ENCODE assay signal across 11 cellular contexts in the genomic region with DNA sequence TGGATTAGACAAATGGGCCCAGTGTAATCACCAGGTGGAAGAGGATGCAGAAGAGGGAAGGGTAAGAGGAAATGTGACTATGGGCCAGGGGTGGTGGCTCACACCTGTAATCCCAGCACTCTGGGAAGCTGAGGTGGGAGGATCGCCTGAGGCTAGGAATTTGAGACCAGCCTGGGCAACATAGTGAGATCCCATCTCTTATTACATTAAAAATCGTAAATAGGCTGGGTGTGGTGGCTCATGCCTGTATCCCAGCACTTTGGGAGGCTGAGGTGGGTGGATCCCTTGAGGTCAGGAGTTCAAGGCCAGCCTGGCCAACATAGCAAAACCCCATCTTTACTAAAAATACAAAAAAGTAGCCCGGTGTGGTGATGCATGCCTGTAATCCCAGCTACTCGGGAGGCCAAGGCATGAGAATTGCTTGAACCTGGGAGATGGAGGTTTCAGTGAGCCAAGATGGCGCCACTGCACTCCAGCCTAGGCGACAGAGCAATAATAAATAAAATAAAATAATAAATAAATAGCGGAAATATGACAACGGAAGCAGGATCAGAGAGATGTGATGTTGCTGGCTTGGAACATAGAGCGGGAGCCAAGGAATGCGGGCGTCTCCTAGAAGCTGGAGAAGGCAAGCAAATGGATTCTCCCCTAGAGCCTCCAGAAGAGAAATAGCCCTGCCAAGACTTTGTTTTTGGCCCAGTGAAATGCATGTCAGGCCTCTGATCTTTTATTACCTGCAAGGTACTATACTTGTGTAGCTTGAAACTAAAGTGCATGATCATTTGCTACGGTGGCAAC. TPM values are rescaled to one million over a fixed set of nuclear protein-coding genes. Genes with fewer than 3 reads are reported as not detected.
DNase-seq lines count a peak whose midpoint lies in the region; ATAC-seq, FAIRE-seq and TF ChIP-seq lines count a peak whose summit lies in the region.
"Not testable (repeated sequence)": the region's sequence is repeated elsewhere in the genome, so short reads cannot be mapped to it uniquely, and the experiment has no call there.
"Had no signal": no experiment of that assay in that cellular context is flagged by ENCODE, and none has a peak within 500 bp of the region (broad histone marks: within the 10 kb centered on the region; RNA-seq: fewer than 3 reads in every experiment).

No MANE protein-coding gene starts in this region.

- not testable (repeated sequence) for H3K4me2 ChIP-seq in K562 (ENCODE audit: insufficient read depth, low read length)

- not testable (repeated sequence) for ATAC-seq in K562; Right ventricle myocardium superior (ENCODE audit: poor library complexity)

- 1% methylated on average over 12 of the region's 12 CpGs for WGBS in K562 (ENCODE audit: insufficient coverage, low coverage, missing lambda C conversion rate)
- 68 to 78% methylated on average over 11 of the region's 12 CpGs for WGBS in esophagus squamous epithelium, 2 donors
- 59 to 78% methylated on average over 12 of the region's 12 CpGs for WGBS in testis, 2 donors

- not testable (repeated sequence) for TF ChIP-seq POLR2A in K562 (conservative IDR thresholded peaks at IDR 0.05); esophagus squamous epithelium (IDR thresholded peaks at IDR 0.05); testis (IDR thresholded peaks at IDR 0.05)

- H3K9ac ChIP-seq in K562 (ENCODE audit: insufficient read depth in 1 of 2, low read depth in 2 of 2, low read length in 2 of 2); muscle layer of colon (ENCODE audit: low read length); rectal smooth muscle tissue (ENCODE audit: low read length): not testable (repeated sequence)

- POLR2A ChIA-PET in K562 (lab: Yijun Ruan, JAX): interaction anchor here (0.6 kb wide), 1 partner anchor 141 kb away, joined by 4 read pairs; no protein-coding TSS in a partner anchor

- H3K27ac ChIP-seq in K562 (ENCODE audit: extremely low read depth, low read depth, low read length): not testable (repeated sequence)
- peak overlapping the region in 3 of 4 donors; percentile 49 to 88 (median 85) for H3K27ac ChIP-seq in esophagus squamous epithelium
- peak overlapping the region; percentile 56 for H3K27ac ChIP-seq in muscle layer of colon (ENCODE audit: low read depth, low read length)
- H3K27ac ChIP-seq in rectal smooth muscle tissue (ENCODE audit: low read depth, low read length): peak overlapping the region; percentile 70
- peak overlapping the region in 1 of 2 donors; percentile 92 for H3K27ac ChIP-seq in testis

- H3K36me3 ChIP-seq in K562 (ENCODE audit: control insufficient read depth, insufficient read depth, low read length); esophagus squamous epithelium; muscle layer of colon (ENCODE audit: insufficient read depth, low read length); rectal smooth muscle tissue (ENCODE audit: control insufficient read depth, insufficient read depth, low read length); testis (ENCODE audit: low read depth, missing control alignments): not testable (repeated sequence)

- H3K9me3 ChIP-seq in K562 (replicated peaks; ENCODE audit: control insufficient read depth, insufficient read depth, low read depth, low read length): peaks cover 11% of the 10 kb centered on the region
- peaks cover 0 to 18% (median 0%) of the 10 kb centered on the region in 3 donors for H3K9me3 ChIP-seq in esophagus squamous epithelium
- not testable (repeated sequence) for H3K9me3 ChIP-seq in muscle layer of colon (ENCODE audit: low read length); testis

- H3K4me1 ChIP-seq in K562 (replicated peaks in 1 of 2; ENCODE audit: control insufficient read depth in 2 of 2, insufficient read depth in 2 of 2, low read length in 2 of 2); muscle layer of colon (ENCODE audit: insufficient read depth, low read length): not testable (repeated sequence)
- H3K4me1 ChIP-seq in esophagus squamous epithelium (peaks cover 0 to 32% (median 10%) of the 10 kb centered on the region in 3 donors), rectal smooth muscle tissue (ENCODE audit: control insufficient read depth, insufficient read depth, low read length) (peaks cover 12% of the 10 kb centered on the region), testis (peaks cover 24% of the 10 kb centered on the region)

- peaks cover 4 to 18% of the 10 kb centered on the region in 2 experiments; a peak in 3 of 5 replicates for H3K27me3 ChIP-seq in K562 (ENCODE audit: control insufficient read depth in 2 of 2, insufficient read depth in 2 of 2, low read length in 2 of 2)
- H3K27me3 ChIP-seq in esophagus squamous epithelium; muscle layer of colon (ENCODE audit: control insufficient read depth in 1 of 2, insufficient read depth in 2 of 2, low read length in 2 of 2); rectal smooth muscle tissue (ENCODE audit: control insufficient read depth, insufficient read depth, low read length); testis: not testable (repeated sequence)

- intact Hi-C loops in K562 (cut with micrococcal nuclease); esophagus squamous epithelium (cut with DNase I); Right ventricle myocardium superior (cut with DNase I): not testable (repeated sequence)
- intact Hi-C loops in testis (cut with DNase I; ENCODE audit: low total_unique reads): loop anchor here (10.0 kb wide), 1 partner anchor 57 kb away; the partner anchor contains the start of gene BPI

- not testable (repeated sequence) for TF ChIP-seq RAD21 in K562 (CRISPR knock-in tag; conservative IDR thresholded peaks at IDR 0.05 in 1 of 2, IDR thresholded peaks at IDR 0.05 in 1 of 2)

- not testable (repeated sequence) for H3K4me3 ChIP-seq in K562; esophagus squamous epithelium; muscle layer of colon (ENCODE audit: low read depth in 1 of 2, low read length in 2 of 2); rectal smooth muscle tissue (ENCODE audit: low read length); testis

- H3K9me1 ChIP-seq in K562 (ENCODE audit: control insufficient read depth, insufficient read depth, low read length): not testable (repeated sequence)

- not testable (repeated sequence) for H3K79me2 ChIP-seq in K562 (ENCODE audit: control insufficient read depth, insufficient read depth, low read length)

- CTCF ChIA-PET in K562 (lab: Yijun Ruan, JAX; ENCODE audit: low intra/inter-chr PET ratio): not testable (repeated sequence)

- H4K20me1 ChIP-seq in K562 (replicated peaks; ENCODE audit: control insufficient read depth, insufficient read depth, low read length): not testable (repeated sequence)

- BruUV-seq in K562 (replicated peaks; lab: Mats Ljungman, UMichigan): not testable (repeated sequence)

- not testable (repeated sequence) for H2AFZ ChIP-seq in K562 (ENCODE audit: low read depth, low read length)

- DNase-seq in K562 (ENCODE audit: extremely low read depth in 1 of 4, low spot score in 3 of 4); esophagus squamous epithelium (lab: John Stamatoyannopoulos, UW): not testable (repeated sequence)
- DNase-seq in Right ventricle myocardium superior: peak; percentile 55
- DNase-seq in testis: peak; percentile 58

- FAIRE-seq in K562 (lab: Jason Lieb, UNC): not testable (repeated sequence)

- TF ChIP-seq EP300 in K562 (IDR thresholded peaks at IDR 0.05; ENCODE audit: low read length): not testable (repeated sequence)

- in situ Hi-C loops in K562 (cut with MboI): not testable (repeated sequence)

- not testable (repeated sequence) for TF ChIP-seq CTCF in K562 (IDR thresholded peaks at IDR 0.05 in 2 of 3, conservative IDR thresholded peaks at IDR 0.05 in 1 of 3; ENCODE audit: insufficient read depth in 2 of 3, low read depth in 1 of 3, low read length in 3 of 3); esophagus squamous epithelium (IDR thresholded peaks at IDR 0.05); testis (IDR thresholded peaks at IDR 0.05)

RNA-seq across cellular contexts. Expression of gene KIAA1755, which starts 12.6 kb away (rescaled TPM):
- total RNA-seq in K562 (2011; cell fraction: chromatin; rRNA removed; ENCODE audit: low replicate concordance): not detected in 2 replicates
- not detected in 2 replicates for total RNA-seq in K562 (2011; cell fraction: nucleolus; rRNA removed)
- total RNA-seq in K562 (2011; cell fraction: nucleoplasm; rRNA removed): not detected in 2 replicates
- total RNA-seq in K562 (2014; rRNA removed): not detected in 2 replicates
- not detected in 2 replicates for total RNA-seq in K562 (2014; rRNA removed; fragmentation: Illumina TruSeq; extraction: Trizol)
- not detected in 2 replicates for total RNA-seq in K562 (2015; rRNA removed; fragmentation: Illumina TruSeq; extraction: Trizol)
- not detected in 2 replicates for total RNA-seq in K562 (2021)
- not detected in 2 replicates for polyA plus RNA-seq in K562 (2011; rRNA removed)
- not detected in 2 replicates for polyA plus RNA-seq in K562 (2011; cell fraction: cytosol; rRNA removed)
- not detected in 2 replicates for polyA plus RNA-seq in K562 (2011; cell fraction: nucleus; rRNA removed)
- 0.11 TPM in 1 of 2 replicates, not detected in the other for polyA plus RNA-seq in K562 (2012)
- not detected in 2 replicates for polyA plus RNA-seq in K562 (2014; fragmentation: Illumina TruSeq; extraction: Trizol)
- not detected for polyA plus RNA-seq in K562 (2014; fragmentation: Nextera tagmentation; extraction: Ambion mirVana)
- 0.12 TPM in 1 of 2 replicates, not detected in the other for polyA plus RNA-seq in K562 (2014; rRNA removed)
- polyA minus RNA-seq in K562 (2011; rRNA and poly(A)+ RNA removed): not detected in 2 replicates
- polyA minus RNA-seq in K562 (2011; cell fraction: cytosol; rRNA and poly(A)+ RNA removed): not detected in 2 replicates
- polyA minus RNA-seq in K562 (2011; cell fraction: nucleus; rRNA and poly(A)+ RNA removed): not detected in 2 replicates
- 1 to 10 TPM in 1 of 4 donors, under 1 TPM in 3; 0.12 to 3.4 (median 0.39) TPM for total RNA-seq in esophagus squamous epithelium
- total RNA-seq in Right ventricle myocardium superior: 5.4 TPM
- 1 to 10 TPM; 7.6 to 9.6 TPM for total RNA-seq in testis
- 5.2 TPM for polyA plus RNA-seq in testis (ENCODE audit: insufficient read depth, low read depth, low replicate concordance)
- total RNA-seq: CD4-positive, CD25-positive, alpha-beta regulatory T cell; CD8-positive, alpha-beta memory T cell; G401; GM12878 had no signal
- polyA plus RNA-seq: CD4-positive, CD25-positive, alpha-beta regulatory T cell; CD8-positive, alpha-beta memory T cell; GM12878 had no signal

RNA-seq across cellular contexts. Expression of gene BPI, which starts 56.0 kb away (rescaled TPM):
- total RNA-seq in K562 (2011; cell fraction: chromatin; rRNA removed; ENCODE audit: low replicate concordance): not detected in 2 replicates
- not detected in 2 replicates for total RNA-seq in K562 (2011; cell fraction: nucleolus; rRNA removed)
- not detected in 2 replicates for total RNA-seq in K562 (2011; cell fraction: nucleoplasm; rRNA removed)
- total RNA-seq in K562 (2014; rRNA removed) (not detected in 2 replicates), K562 (2014; rRNA removed; fragmentation: Illumina TruSeq; extraction: Trizol) (not detected in 2 replicates), K562 (2015; rRNA removed; fragmentation: Illumina TruSeq; extraction: Trizol) (not detected in 2 replicates), K562 (2021) (not detected in 2 replicates), esophagus squamous epithelium (under 1 TPM in 1 of 4 donors, not detected in 3; 0.26 TPM), Right ventricle myocardium superior (0.11 TPM), testis (10 to 100 TPM in 1 of 2 donors, 1 to 10 TPM in 1; 9.3 to 17.5 TPM)
- polyA plus RNA-seq in K562 (2011; rRNA removed) (not detected in 2 replicates), K562 (2014; fragmentation: Illumina TruSeq; extraction: Trizol) (not detected in 2 replicates), K562 (2014; fragmentation: Nextera tagmentation; extraction: Ambion mirVana) (not detected), K562 (2014; rRNA removed) (not detected in 2 replicates), testis (ENCODE audit: insufficient read depth, low read depth, low replicate concordance) (29.0 TPM)
- not detected in 2 replicates for polyA plus RNA-seq in K562 (2011; cell fraction: cytosol; rRNA removed)
- not detected in 2 replicates for polyA plus RNA-seq in K562 (2011; cell fraction: nucleus; rRNA removed)
- not detected in 2 replicates for polyA plus RNA-seq in K562 (2012)
- polyA minus RNA-seq in K562 (2011; rRNA and poly(A)+ RNA removed): not detected in 2 replicates
- polyA minus RNA-seq in K562 (2011; cell fraction: cytosol; rRNA and poly(A)+ RNA removed): not detected in 2 replicates
- not detected in 2 replicates for polyA minus RNA-seq in K562 (2011; cell fraction: nucleus; rRNA and poly(A)+ RNA removed)
- total RNA-seq: CD4-positive, CD25-positive, alpha-beta regulatory T cell; CD8-positive, alpha-beta memory T cell; G401; GM12878; H7 had no signal
- polyA plus RNA-seq: CD4-positive, CD25-positive, alpha-beta regulatory T cell; CD8-positive, alpha-beta memory T cell; GM12878 had no signal
